Comparison of ENCODE assay signal across 8 cellular contexts in the genomic region with DNA sequence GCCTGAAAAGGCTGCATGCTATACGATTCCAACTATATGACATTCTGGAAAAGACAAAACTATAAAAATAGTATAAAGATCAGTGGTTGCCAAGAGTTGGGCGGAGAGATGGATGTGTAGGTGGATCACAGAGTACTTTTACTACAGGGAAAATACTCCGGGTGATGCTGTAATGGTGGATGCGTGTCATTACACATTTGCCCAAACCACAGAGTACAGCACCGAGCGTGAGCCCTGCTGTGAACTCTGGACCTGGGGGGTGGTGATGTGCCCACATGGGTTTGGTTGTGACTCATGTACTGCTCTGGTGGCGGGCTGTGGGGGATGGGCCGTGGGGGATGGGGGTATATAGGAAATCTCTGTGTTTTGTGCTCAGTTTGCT.
DNase-seq lines count a peak whose midpoint lies in the region; ATAC-seq and TF ChIP-seq lines count a peak whose summit lies in the region.

No MANE protein-coding gene starts in this region.

- no peaks in the 10 kb centered on the region for H3K9me3 Mint-ChIP-seq in activated CD4-positive, alpha-beta T cell treated with anti-CD3 and anti-CD28 coated beads, Interleukin-2, amount 10 ng/mL, durations not matched to agents 24 days and 14 days

- peak overlapping the region; percentile 92 for H3K27ac Mint-ChIP-seq in activated CD4-positive, alpha-beta T cell treated with anti-CD3 and anti-CD28 coated beads, Interleukin-2, amount 10 ng/mL, durations not matched to agents 24 days and 14 days

- H3K27me3 Mint-ChIP-seq in activated CD4-positive, alpha-beta T cell treated with anti-CD3 and anti-CD28 coated beads, Interleukin-2, amount 10 ng/mL, durations not matched to agents 24 days and 14 days, result no peaks in the 10 kb centered on the region

- peak overlapping the region; percentile 57 for H3K4me3 Mint-ChIP-seq in activated CD4-positive, alpha-beta T cell treated with anti-CD3 and anti-CD28 coated beads, Interleukin-2, amount 10 ng/mL, durations not matched to agents 24 days and 14 days

- TF ChIP-seq CTCF in epithelial cell of proximal tubule (conservative IDR thresholded peaks at IDR 0.05; ENCODE audit: low read depth, low read length), result no peak

- H3K4me1 Mint-ChIP-seq in activated CD4-positive, alpha-beta T cell treated with anti-CD3 and anti-CD28 coated beads, Interleukin-2, amount 10 ng/mL, durations not matched to agents 24 days and 14 days, result peaks cover 40% of the 10 kb centered on the region

- peak; percentile 13 for DNase-seq in DMS 273 (lab: John Stamatoyannopoulos, UW; ENCODE audit: unreplicated experiment)
- no peak for DNase-seq in DMS 273 treated with DMSO at 0.1 percent for 48 hours (lab: John Stamatoyannopoulos, UW)
- peak; percentile 88 for DNase-seq in activated CD4-positive, alpha-beta T cell treated with anti-CD3 and anti-CD28 coated beads, Interleukin-2, amount 10 ng/mL, durations not matched to agents 24 days and 14 days
- peak; percentile 51 for DNase-seq in epithelial cell of proximal tubule (ENCODE audit: low read depth)
- DNase-seq in stimulated activated CD8-positive, alpha-beta memory T cell treated with anti-CD3 and anti-CD28 coated beads, Interleukin-15, amount 100 ng/mL, for 4 hours (ENCODE audit: low read depth in 2 of 2), result peak; percentile 53 to 69
- no peak for DNase-seq in NCI-H82 (lab: John Stamatoyannopoulos, UW)

- intact Hi-C loops in activated CD4-positive, alpha-beta T cell treated with anti-CD3 and anti-CD28 coated beads, Interleukin-2, amount 10 ng/mL, durations not matched to agents 24 days and 14 days (cut with micrococcal nuclease), result loop anchor here (1.0 to 5.0 kb wide), 9 partner anchors 52 to 667 kb away; partner anchors contain the start of genes C21orf58, PCBP3 and PCNT

- no peak for ATAC-seq in HG03280 (IDR thresholded peaks at IDR 0.05; ENCODE audit: unreplicated experiment)
- no peak for ATAC-seq in GM18907 (IDR thresholded peaks at IDR 0.05; ENCODE audit: unreplicated experiment)

- H3K36me3 Mint-ChIP-seq in activated CD4-positive, alpha-beta T cell treated with anti-CD3 and anti-CD28 coated beads, Interleukin-2, amount 10 ng/mL, durations not matched to agents 24 days and 14 days (ENCODE audit: low read depth), result peaks cover 6% of the 10 kb centered on the region

- H3K4me3 ChIP-seq in epithelial cell of proximal tubule (ENCODE audit: low read depth, low read length), result no peak overlapping the region

Comparison
In these comparisons a context has a peak if more than half of its experiments do, and no peak if none do; other contexts are left out.
1. DNase-seq: peak in DMS 273 (single experiment), activated CD4-positive, alpha-beta T cell treated with anti-CD3 and anti-CD28 coated beads, Interleukin-2, amount 10 ng/mL, durations not matched to agents 24 days and 14 days (single experiment), epithelial cell of proximal tubule (single experiment) and stimulated activated CD8-positive, alpha-beta memory T cell treated with anti-CD3 and anti-CD28 coated beads, Interleukin-15, amount 100 ng/mL, for 4 hours (2 of 2); none in DMS 273 treated with DMSO at 0.1 percent for 48 hours (single experiment) and NCI-H82 (single experiment).